24 cellular contexts compared by ENCODE assay signal in the genomic region with DNA sequence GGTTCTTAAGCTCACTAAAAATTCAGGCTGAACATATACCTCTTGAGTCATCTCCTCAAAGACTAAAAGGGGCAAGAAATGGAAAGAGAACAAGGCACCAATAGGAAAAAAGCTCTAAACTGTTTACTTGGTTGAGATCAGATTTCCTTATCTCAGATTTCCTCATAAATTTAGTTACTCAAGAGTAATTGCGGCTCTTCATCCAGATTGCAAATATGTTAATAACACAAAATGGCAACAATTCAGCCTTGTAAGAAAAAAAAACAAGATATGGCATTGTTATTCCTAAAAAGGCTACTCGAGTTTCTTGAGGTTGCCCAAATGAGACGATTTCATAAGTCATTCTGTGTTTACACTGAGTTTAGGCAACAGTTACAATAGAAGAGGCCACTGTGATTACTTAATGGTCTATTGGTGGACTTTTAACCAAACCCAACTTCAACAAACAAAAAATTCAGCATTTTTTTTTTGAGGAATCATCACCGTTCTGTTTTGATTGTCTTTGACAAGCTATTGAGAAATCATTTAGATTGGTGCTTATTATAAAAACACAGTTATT.
"Had no signal": no experiment of that assay in that cellular context is flagged by ENCODE, and none has a peak within 500 bp of the region (broad histone marks: within the 10 kb centered on the region; RNA-seq: fewer than 3 reads in every experiment).

No MANE protein-coding gene starts in this region.

- ATAC-seq: activated CD4-positive, CD25-positive, alpha-beta regulatory T cell treated with anti-CD3 and anti-CD28 coated beads, Interleukin-2, amount 50 U/mL, for 24 hours; activated CD8-positive, alpha-beta T cell treated with anti-CD3 and anti-CD28 coated beads, Interleukin-2, amount 10 ng/mL, durations not matched to agents 7 days and 5 days; gastrocnemius medialis; left ventricle myocardium superior; mucosa of descending colon; stimulated activated naive CD8-positive, alpha-beta T cell treated with anti-CD3 and anti-CD28 coated beads, Interleukin-15, amount 100 ng/mL, for 72 hours had no signal

- DNase-seq: activated CD4-positive, alpha-beta T cell treated with anti-CD3 and anti-CD28 coated beads, Interleukin-2, amount 10 ng/mL, durations not matched to agents 7 days and 5 days; activated CD8-positive, alpha-beta T cell treated with anti-CD3 and anti-CD28 coated beads, Interleukin-2, amount 10 ng/mL, durations not matched to agents 7 days and 5 days; activated naive CD4-positive, alpha-beta T cell treated with Interleukin-2 at 50 U/mL for 16 hours; activated naive CD8-positive, alpha-beta T cell treated with anti-CD3 and anti-CD28 coated beads, Interleukin-2, amount 10 ng/mL, durations not matched to agents 7 days and 5 days; activated T-cell treated with anti-CD3 and anti-CD28 coated beads, Interleukin-2, amount 50 U/mL, for 24 hours; cerebellar nuclear complex; cortex of kidney; effector CD8-positive, alpha-beta T cell; gastrocnemius medialis; immature natural killer cell; kidney glomerular epithelial cell; left ventricle myocardium superior; mucosa of descending colon; naive B cell; stimulated activated CD4-positive, alpha-beta T cell treated with anti-CD3 and anti-CD28 coated beads, Interleukin-15, amount 100 ng/mL, for 24 hours; stimulated activated CD4-positive, alpha-beta T cell treated with anti-CD3 and anti-CD28 coated beads, Interleukin-4, amount 100 ng/mL, for 1 hour; stimulated activated naive CD8-positive, alpha-beta T cell treated with anti-CD3 and anti-CD28 coated beads, Interleukin-15, amount 100 ng/mL, for 72 hours; T-helper 1 cell; T1000; testis; upper lobe of left lung had no signal

- H3K4me3 ChIP-seq: ascending aorta, gastrocnemius medialis, mucosa of descending colon, skin epidermis, testis, upper lobe of left lung had no signal
